19 cellular contexts compared by ENCODE assay signal in the genomic region with DNA sequence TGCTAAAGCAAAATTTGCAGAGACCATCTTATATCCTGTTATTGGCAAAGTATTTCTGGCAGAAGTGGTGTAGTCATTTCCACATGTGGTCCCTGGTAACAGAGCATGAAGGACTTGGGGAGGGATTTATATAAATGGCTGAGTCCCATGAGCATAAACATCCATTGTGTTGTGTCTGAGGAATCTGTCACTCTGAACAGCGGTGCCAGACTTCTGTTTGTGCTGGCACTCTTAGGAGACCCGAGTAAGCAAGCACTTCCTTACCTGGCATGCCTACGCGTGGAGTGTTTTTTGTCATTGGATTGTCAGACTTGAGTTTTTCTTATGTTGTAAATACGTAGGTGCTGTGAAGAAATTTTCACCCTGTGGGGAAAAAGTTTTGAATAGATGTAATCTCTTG.
DNase-seq lines count a peak whose midpoint lies in the region; ATAC-seq and TF ChIP-seq lines count a peak whose summit lies in the region.
"Had no signal": no experiment of that assay in that cellular context is flagged by ENCODE, and none has a peak within 500 bp of the region (broad histone marks: within the 10 kb centered on the region; RNA-seq: fewer than 3 reads in every experiment).

No MANE protein-coding gene starts in this region.

- H3K27ac ChIP-seq in skeletal muscle tissue (ENCODE audit: low read depth, low read length): peak overlapping the region; percentile 16
- H3K27ac ChIP-seq: foreskin keratinocyte, neural progenitor cell, thoracic aorta had no signal

- no peak for TF ChIP-seq CTCF in epithelial cell of proximal tubule (conservative IDR thresholded peaks at IDR 0.05; ENCODE audit: low read depth, low read length)

- H3K9ac ChIP-seq in skeletal muscle tissue (ENCODE audit: low read depth in 1 of 3, low read length in 3 of 3): no peak overlapping the region
- H3K9ac ChIP-seq: neural progenitor cell had no signal

- no peaks in the 10 kb centered on the region for H3K9me3 ChIP-seq in skeletal muscle tissue (ENCODE audit: control insufficient read depth in 3 of 3, low read length in 3 of 3)
- H3K9me3 ChIP-seq: thoracic aorta had no signal

- H3K27me3 ChIP-seq in skeletal muscle tissue (ENCODE audit: control insufficient read depth in 3 of 3, insufficient read depth in 3 of 3, low read length in 3 of 3): no peaks in the 10 kb centered on the region
- H3K27me3 ChIP-seq: foreskin keratinocyte, neural progenitor cell had no signal

- DNase-seq in amniotic epithelial cell (ENCODE audit: low read depth) (peak; percentile 37), epithelial cell of proximal tubule (ENCODE audit: low read depth) (peak; percentile 33), left kidney (ENCODE audit: low read depth, low spot score) (peak; percentile 20), AG08396 (ENCODE audit: low spot score) (no peak)
- DNase-seq: C1 segment of cervical spinal cord; DMS153; effector memory CD4-positive, alpha-beta T cell; Karpas-422; NCI-H146; NCI-H345; SHP77; stimulated activated CD4-positive, alpha-beta T cell treated with anti-CD3 and anti-CD28 coated beads, Interleukin-4, amount 100 ng/mL, for 1 hour; stimulated activated CD8-positive, alpha-beta memory T cell treated with anti-CD3 and anti-CD28 coated beads, Interleukin-4, amount 100 ng/mL, for 48 hours had no signal

- no peaks in the 10 kb centered on the region for H3K36me3 ChIP-seq in skeletal muscle tissue (ENCODE audit: control insufficient read depth in 3 of 3, insufficient read depth in 3 of 3, low read length in 3 of 3)
- H3K36me3 ChIP-seq: neural progenitor cell, thoracic aorta had no signal

- ATAC-seq in HG03565 (IDR thresholded peaks at IDR 0.05; ENCODE audit: unreplicated experiment) (no peak), HG03095 (IDR thresholded peaks at IDR 0.05; ENCODE audit: unreplicated experiment) (no peak)
- ATAC-seq: foreskin keratinocyte had no signal

- peaks cover 8 to 31% (median 21%) of the 10 kb centered on the region in 3 donors for H3K4me1 ChIP-seq in skeletal muscle tissue (ENCODE audit: control insufficient read depth in 3 of 3, insufficient read depth in 3 of 3, low read length in 3 of 3)
- H3K4me1 ChIP-seq: foreskin keratinocyte, neural progenitor cell had no signal

- H3K4me3 ChIP-seq in epithelial cell of proximal tubule (ENCODE audit: low read depth, low read length) (no peak overlapping the region), skeletal muscle tissue (ENCODE audit: low read length in 3 of 3) (no peak overlapping the region)
- H3K4me3 ChIP-seq: neural progenitor cell, thoracic aorta had no signal
